9 cellular contexts compared by ENCODE assay signal in the genomic region with DNA sequence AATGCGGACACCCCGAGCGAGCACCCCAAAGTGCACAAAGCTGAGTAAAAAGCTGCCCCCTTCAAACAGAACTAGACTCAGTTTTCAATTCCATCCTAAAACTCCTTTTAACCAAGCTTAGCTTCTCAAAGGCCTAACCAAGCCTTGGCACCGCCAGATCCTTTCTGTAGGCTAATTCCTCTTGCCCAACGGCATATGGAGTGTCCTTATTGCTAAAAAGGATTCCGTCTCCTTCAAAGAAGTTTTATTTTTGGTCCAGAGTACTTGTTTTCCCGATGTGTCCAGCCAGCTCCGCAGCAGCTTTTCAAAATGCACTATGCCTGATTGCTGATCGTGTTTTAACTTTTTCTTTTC. TPM values are rescaled to one million over a fixed set of nuclear protein-coding genes. Genes with fewer than 3 reads are reported as not detected.
A peak's percentile ranks its signal among the peaks of the same experiment; 100 is the strongest.
DNase-seq lines count a peak whose midpoint lies in the region; ATAC-seq and TF ChIP-seq lines count a peak whose summit lies in the region.
"Had no signal": no experiment of that assay in that cellular context is flagged by ENCODE, and none has a peak within 500 bp of the region (broad histone marks: within the 10 kb centered on the region; RNA-seq: fewer than 3 reads in every experiment).

No MANE protein-coding gene starts in this region.

- H3K9me3 ChIP-seq in liver (ENCODE audit: control insufficient read depth in 4 of 4, low read length in 3 of 4), result no peaks in the 10 kb centered on the region
- no peaks in the 10 kb centered on the region for H3K9me3 ChIP-seq in testis

- no peak for TF ChIP-seq RAD21 in liver (IDR thresholded peaks at IDR 0.05)

- H3K27me3 ChIP-seq in liver (ENCODE audit: control insufficient read depth in 4 of 4, insufficient read depth in 4 of 4, low read length in 3 of 4), result no peaks in the 10 kb centered on the region
- H3K27me3 ChIP-seq in testis, result no peaks in the 10 kb centered on the region

- 50% methylated on average over 9 of the region's 9 CpGs for WGBS in liver
- WGBS in testis, 2 donors, result 38 to 59% methylated on average over 9 of the region's 9 CpGs

- H3K36me3 ChIP-seq in liver (ENCODE audit: control insufficient read depth in 4 of 4, insufficient read depth in 3 of 4, low read depth in 1 of 4, low read length in 3 of 4), result peaks cover 0 to 19% (median 8%) of the 10 kb centered on the region in 4 donors
- H3K36me3 ChIP-seq in testis (ENCODE audit: low read depth, missing control alignments), result no peaks in the 10 kb centered on the region

- H3K9ac ChIP-seq in liver (ENCODE audit: low read depth in 1 of 2, low read length in 2 of 2), result peak overlapping the region; percentile 57 to 99

- TF ChIP-seq CTCF in liver (IDR thresholded peaks at IDR 0.05; ENCODE audit: low read depth, low read length, missing input control) (no peak), testis (IDR thresholded peaks at IDR 0.05) (no peak)

- H3K4me3 Mint-ChIP-seq in activated CD4-positive, alpha-beta T cell treated with anti-CD3 and anti-CD28 coated beads, Interleukin-2, amount 10 ng/mL, durations not matched to agents 24 days and 14 days, result peak overlapping the region; percentile 96

- TF ChIP-seq POLR2A in testis (IDR thresholded peaks at IDR 0.05), result no peak

- H3K27ac ChIP-seq in liver (ENCODE audit: low read depth in 1 of 2, low read length in 2 of 2), result peak overlapping the region; percentile 100
- peak overlapping the region; percentile 65 to 89 for H3K27ac ChIP-seq in testis
- H3K27ac ChIP-seq: C4-2B had no signal

- ATAC-seq in GM18502 (IDR thresholded peaks at IDR 0.05; ENCODE audit: poor library complexity, unreplicated experiment), result no peak

- no peaks in the 10 kb centered on the region for H3K27me3 Mint-ChIP-seq in activated CD4-positive, alpha-beta T cell treated with anti-CD3 and anti-CD28 coated beads, Interleukin-2, amount 10 ng/mL, durations not matched to agents 24 days and 14 days

- intact Hi-C loops in activated CD4-positive, alpha-beta T cell treated with anti-CD3 and anti-CD28 coated beads, Interleukin-2, amount 10 ng/mL, durations not matched to agents 24 days and 14 days (cut with micrococcal nuclease), result loop anchor here (1.0 kb wide), 1 partner anchor 491 kb away; a partner anchor contains a TSS
- intact Hi-C loops in testis (cut with DNase I; ENCODE audit: low total_unique reads), result loop anchor here (10.0 kb wide), 1 partner anchor 260 kb away; no protein-coding TSS in a partner anchor

- peaks cover 47% of the 10 kb centered on the region for H3K4me1 Mint-ChIP-seq in activated CD4-positive, alpha-beta T cell treated with anti-CD3 and anti-CD28 coated beads, Interleukin-2, amount 10 ng/mL, durations not matched to agents 24 days and 14 days

- H3K4me1 ChIP-seq in liver (ENCODE audit: control insufficient read depth in 4 of 4, insufficient read depth in 4 of 4, low read length in 3 of 4), result peaks cover 2 to 29% (median 16%) of the 10 kb centered on the region in 4 donors
- H3K4me1 ChIP-seq in testis, result peaks cover 54% of the 10 kb centered on the region

- no peak for DNase-seq in activated CD4-positive, alpha-beta T cell treated with anti-CD3 and anti-CD28 coated beads, Interleukin-2, amount 10 ng/mL, durations not matched to agents 24 days and 14 days
- DNase-seq in activated CD4-positive, alpha-beta T cell treated with anti-CD3 and anti-CD28 coated beads, Interleukin-2, amount 50 U/mL, for 1 hour, result no peak
- peak; percentile 39 for DNase-seq in amniotic epithelial cell (ENCODE audit: low read depth)
- DNase-seq in testis, result no peak
- DNase-seq in stimulated activated naive CD4-positive, alpha-beta T cell treated with Interleukin-2 at 50 U/mL for 16 hours (lab: John Stamatoyannopoulos, UW), result no peak
- no peak for DNase-seq in NCI-H2171 (lab: John Stamatoyannopoulos, UW)

- no peaks in the 10 kb centered on the region for H3K9me3 Mint-ChIP-seq in activated CD4-positive, alpha-beta T cell treated with anti-CD3 and anti-CD28 coated beads, Interleukin-2, amount 10 ng/mL, durations not matched to agents 24 days and 14 days

- peaks cover 63% of the 10 kb centered on the region for H3K36me3 Mint-ChIP-seq in activated CD4-positive, alpha-beta T cell treated with anti-CD3 and anti-CD28 coated beads, Interleukin-2, amount 10 ng/mL, durations not matched to agents 24 days and 14 days (ENCODE audit: low read depth)

- H3K27ac Mint-ChIP-seq in activated CD4-positive, alpha-beta T cell treated with anti-CD3 and anti-CD28 coated beads, Interleukin-2, amount 10 ng/mL, durations not matched to agents 24 days and 14 days, result peak overlapping the region; percentile 92

- peak overlapping the region in 2 of 3 donors; percentile 21 to 94 for H3K4me3 ChIP-seq in liver (ENCODE audit: low read depth in 1 of 3, low read length in 3 of 3)
- no peak overlapping the region for H3K4me3 ChIP-seq in testis

TF ChIP-seq in liver, 16 proteins besides CTCF, POLR2A, EP300 and RAD21:
- TF ChIP-seq EGR1 (IDR thresholded peaks at IDR 0.05; ENCODE audit: low read depth in 2 of 2) (no peak), JUND (IDR thresholded peaks at IDR 0.05) (no peak), FOXA2 (IDR thresholded peaks at IDR 0.05) (no peak), HNF4A (conservative IDR thresholded peaks at IDR 0.05) (no peak), RXRA (IDR thresholded peaks at IDR 0.05) (no peak), TAF1 (conservative IDR thresholded peaks at IDR 0.05) (no peak), GABPA (IDR thresholded peaks at IDR 0.05 in 1 of 2, conservative IDR thresholded peaks at IDR 0.05 in 1 of 2) (no peak), HNF4G (IDR thresholded peaks at IDR 0.05) (no peak)
- TF ChIP-seq, protein P1, sequence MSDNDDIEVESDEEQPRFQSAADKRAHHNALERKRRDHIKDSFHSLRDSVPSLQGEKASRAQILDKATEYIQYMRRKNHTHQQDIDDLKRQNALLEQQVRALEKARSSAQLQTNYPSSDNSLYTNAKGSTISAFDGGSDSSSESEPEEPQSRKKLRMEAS (IDR thresholded peaks at IDR 0.05), result no peak
- TF ChIP-seq, protein P2, sequence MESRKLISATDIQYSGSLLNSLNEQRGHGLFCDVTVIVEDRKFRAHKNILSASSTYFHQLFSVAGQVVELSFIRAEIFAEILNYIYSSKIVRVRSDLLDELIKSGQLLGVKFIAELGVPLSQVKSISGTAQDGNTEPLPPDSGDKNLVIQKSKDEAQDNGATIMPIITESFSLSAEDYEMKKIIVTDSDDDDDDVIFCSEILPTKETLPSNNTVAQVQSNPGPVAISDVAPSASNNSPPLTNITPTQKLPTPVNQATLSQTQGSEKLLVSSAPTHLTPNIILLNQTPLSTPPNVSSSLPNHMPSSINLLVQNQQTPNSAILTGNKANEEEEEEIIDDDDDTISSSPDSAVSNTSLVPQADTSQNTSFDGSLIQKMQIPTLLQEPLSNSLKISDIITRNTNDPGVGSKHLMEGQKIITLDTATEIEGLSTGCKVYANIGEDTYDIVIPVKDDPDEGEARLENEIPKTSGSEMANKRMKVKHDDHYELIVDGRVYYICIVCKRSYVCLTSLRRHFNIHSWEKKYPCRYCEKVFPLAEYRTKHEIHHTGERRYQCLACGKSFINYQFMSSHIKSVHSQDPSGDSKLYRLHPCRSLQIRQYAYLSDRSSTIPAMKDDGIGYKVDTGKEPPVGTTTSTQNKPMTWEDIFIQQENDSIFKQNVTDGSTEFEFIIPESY (IDR thresholded peaks at IDR 0.05), result no peak
- TF ChIP-seq, protein P3, sequence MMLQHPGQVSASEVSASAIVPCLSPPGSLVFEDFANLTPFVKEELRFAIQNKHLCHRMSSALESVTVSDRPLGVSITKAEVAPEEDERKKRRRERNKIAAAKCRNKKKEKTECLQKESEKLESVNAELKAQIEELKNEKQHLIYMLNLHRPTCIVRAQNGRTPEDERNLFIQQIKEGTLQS (IDR thresholded peaks at IDR 0.05), result no peak

RNA-seq across cellular contexts. Expression of a gene that starts 5.3 kb away (rescaled TPM):
- total RNA-seq in activated CD4-positive, alpha-beta T cell treated with anti-CD3 and anti-CD28 coated beads, Interleukin-2, amount 10 ng/mL, durations not matched to agents 24 days and 14 days, result 368 and 375 TPM in 2 replicates
- total RNA-seq in liver (10 to 100 TPM in 1 of 2 donors, 1 to 10 TPM in 1; 8.2 to 28.4 TPM), testis (10 to 100 TPM; 28.7 to 40.6 TPM)
- polyA plus RNA-seq in liver (10 to 100 TPM; 17.2 to 18.7 TPM), testis (ENCODE audit: insufficient read depth, low read depth, low replicate concordance) (26.2 TPM)

Comparison
In these comparisons a context has a peak if more than half of its experiments do, and no peak if none do; other contexts are left out.
1. H3K4me3 ChIP-seq: peak in liver (2 of 3); none in testis (0 of 2).